Comparison of ENCODE assay signal across 11 cellular contexts in genomic region chr3:106256249-106256957, GRCh38.
DNase-seq lines count a peak whose midpoint lies in the region; ATAC-seq lines count a peak whose summit lies in the region.
"Had no signal": no experiment of that assay in that cellular context is flagged by ENCODE, and none has a peak within 500 bp of the region (broad histone marks: within the 10 kb centered on the region; RNA-seq: fewer than 3 reads in every experiment).

No MANE protein-coding gene starts in this region.

- ATAC-seq in GM18519 (IDR thresholded peaks at IDR 0.05; ENCODE audit: low FRiP score, unreplicated experiment) (peak; percentile 22), GM21515 (IDR thresholded peaks at IDR 0.05; ENCODE audit: unreplicated experiment) (peak; percentile 37), HG03064 (IDR thresholded peaks at IDR 0.05; ENCODE audit: low read depth, unreplicated experiment) (peak; percentile 25)

- DNase-seq in germinal center (ENCODE audit: low spot score) (peak; percentile 32), NCI-H146 (lab: John Stamatoyannopoulos, UW) (no peak), glomerular visceral epithelial cell (ENCODE audit: extremely low spot score) (no peak), DMS153 treated with DMSO at 0.1 percent for 48 hours (lab: John Stamatoyannopoulos, UW; ENCODE audit: unreplicated experiment) (no peak), ecto neural progenitor cell (ENCODE audit: low spot score) (no peak)
- DNase-seq: activated CD4-positive, alpha-beta T cell treated with anti-CD3 and anti-CD28 coated beads, Interleukin-2, amount 50 U/mL, for 4 hours; NCI-H2171 treated with DMSO at 0.1 percent for 48 hours; SJCRH30 had no signal
